27 cellular contexts compared by ENCODE assay signal in the genomic region with DNA sequence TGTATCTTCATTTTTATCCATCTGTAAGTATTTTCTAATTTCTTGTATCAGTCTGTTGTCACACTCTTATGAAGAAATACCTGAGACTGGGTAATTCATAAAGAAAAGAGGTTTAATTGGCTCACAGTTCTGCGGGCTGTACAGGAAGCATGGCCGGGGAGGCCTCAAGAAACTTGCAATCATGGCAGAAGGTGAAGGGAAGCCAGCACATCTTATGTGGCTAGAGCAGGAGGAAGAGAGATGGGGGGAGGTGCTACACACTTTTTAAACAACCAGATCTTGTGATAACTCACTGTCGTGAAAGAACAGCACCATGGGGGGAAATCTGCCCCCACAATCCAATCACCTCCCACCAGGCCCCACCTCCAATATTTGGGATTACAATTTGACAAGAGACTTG.
"Had no signal": no experiment of that assay in that cellular context is flagged by ENCODE, and none has a peak within 500 bp of the region (broad histone marks: within the 10 kb centered on the region; RNA-seq: fewer than 3 reads in every experiment).

No MANE protein-coding gene starts in this region.

- H3K27ac Mint-ChIP-seq: activated naive CD4-positive, alpha-beta T cell treated with anti-CD3 and anti-CD28 coated beads, Interleukin-2, amount 50 U/mL, for 72 hours; WTC11 had no signal

- H3K4me1 ChIP-seq: breast epithelium had no signal

- H3K9me3 ChIP-seq: breast epithelium, SJCRH30, SK-N-SH had no signal

- H3K36me3 ChIP-seq: breast epithelium, SJCRH30 had no signal

- H3K27me3 ChIP-seq: breast epithelium, SJCRH30 had no signal

- H3K4me1 Mint-ChIP-seq: WTC11 had no signal

- H3K9me3 Mint-ChIP-seq: activated naive CD4-positive, alpha-beta T cell treated with anti-CD3 and anti-CD28 coated beads, Interleukin-2, amount 50 U/mL, for 72 hours; activated T-cell treated with anti-CD3 and anti-CD28 coated beads, Interleukin-2, amount 50 U/mL, for 4 hours; WTC11 had no signal

- H3K4me3 ChIP-seq: breast epithelium, SJCRH30 had no signal

- H3K36me3 Mint-ChIP-seq: activated naive CD4-positive, alpha-beta T cell treated with anti-CD3 and anti-CD28 coated beads, Interleukin-2, amount 50 U/mL, for 72 hours; WTC11 had no signal

- H3K27ac ChIP-seq: breast epithelium, SJCRH30 had no signal

- ATAC-seq: activated naive CD4-positive, alpha-beta T cell treated with anti-CD3 and anti-CD28 coated beads, Interleukin-2, amount 50 U/mL, for 72 hours; activated T-cell treated with anti-CD3 and anti-CD28 coated beads, Interleukin-2, amount 50 U/mL, for 4 hours; Panc1; Right ventricle myocardium inferior; WTC11 had no signal

- H3K4me3 Mint-ChIP-seq: activated T-cell treated with anti-CD3 and anti-CD28 coated beads, Interleukin-2, amount 50 U/mL, for 4 hours; WTC11 had no signal

- H3K4me2 ChIP-seq: SK-N-SH had no signal

- H3K9me2 ChIP-seq: SK-N-SH had no signal

- DNase-seq: activated CD4-positive, alpha-beta T cell treated with anti-CD3 and anti-CD28 coated beads for 48 hours; activated CD4-positive, alpha-beta T cell treated with anti-CD3 and anti-CD28 coated beads, Interleukin-2, amount 50 U/mL, for 4 hours; activated CD4-positive, CD25-positive, alpha-beta regulatory T cell treated with anti-CD3 and anti-CD28 coated beads, Interleukin-2, amount 50 U/mL, for 72 hours; activated CD8-positive, alpha-beta memory T cell treated with anti-CD3 and anti-CD28 coated beads for 24 hours; activated effector memory CD4-positive, alpha-beta T cell treated with anti-CD3 and anti-CD28 coated beads, Interleukin-2, amount 50 U/mL, for 16 hours; activated naive CD4-positive, alpha-beta T cell treated with Interleukin-2 at 50 U/mL for 16 hours; activated T-cell treated with anti-CD3 and anti-CD28 coated beads, Interleukin-2, amount 50 U/mL, for 4 hours; aorta; caudate nucleus; cortex of kidney; KG1; NCI-H1092; NCI-H1417; NCI-H1930; NCI-H2107; NCI-H2171 treated with DMSO at 0.1 percent for 48 hours; NCI-H226; NCI-H526; NCI-H82; RPMI8226; SJCRH30; SK-N-SH had no signal
